Comparison of ENCODE assay signal across 16 cellular contexts in the genomic region with DNA sequence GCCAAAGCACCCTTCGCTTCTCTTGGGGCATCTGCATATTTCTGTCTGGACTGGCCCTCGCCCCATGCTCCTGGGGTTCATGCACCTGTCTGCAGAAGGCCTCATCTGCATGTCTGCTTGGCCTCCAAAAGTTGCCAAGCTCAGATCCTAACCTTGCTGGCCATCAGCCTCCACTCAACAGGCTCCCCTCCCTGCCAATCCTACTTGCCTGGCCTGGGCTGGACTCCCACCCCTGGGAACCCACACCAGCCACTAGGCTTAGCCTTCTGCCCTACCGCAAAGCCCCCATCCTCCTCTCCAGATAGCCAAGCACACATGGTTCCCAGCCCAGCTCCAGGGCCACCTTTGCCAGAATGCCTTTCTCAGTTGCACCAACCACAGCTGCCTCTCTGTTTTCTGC.
A peak's percentile ranks its signal among the peaks of the same experiment; 100 is the strongest.
DNase-seq lines count a peak whose midpoint lies in the region; ATAC-seq, FAIRE-seq and TF ChIP-seq lines count a peak whose summit lies in the region.
"Had no signal": no experiment of that assay in that cellular context is flagged by ENCODE, and none has a peak within 500 bp of the region (broad histone marks: within the 10 kb centered on the region; RNA-seq: fewer than 3 reads in every experiment).

No MANE protein-coding gene starts in this region.

- H3K9ac ChIP-seq in GM12878 (ENCODE audit: control insufficient read depth, insufficient read depth, low read length), result no peak overlapping the region

- in situ Hi-C loops in GM12878 (cut with MboI), result no loop called here

- no TSS peak for BruUV-seq in GM12878 (replicated peaks; lab: Mats Ljungman, UMichigan)

- H3K4me2 ChIP-seq in GM12878 (ENCODE audit: control insufficient read depth, insufficient read depth), result no peak overlapping the region

- no peak for TF ChIP-seq RAD21 in GM12878 (IDR thresholded peaks at IDR 0.05; ENCODE audit: insufficient read depth, low read depth, low read length)

- peaks cover 9% of the 10 kb centered on the region in 2 donors for H3K27me3 Mint-ChIP-seq in natural killer cell treated with Interleukin-12 subunit alpha and Interleukin-12 subunit beta and Interleukin-15 and Interleukin-18, amount 100 ng/mL, for 72 hours
- peaks cover 5 to 8% of the 10 kb centered on the region in 2 donors for H3K27me3 Mint-ChIP-seq in natural killer cell (ENCODE audit: low read depth in 2 of 2)

- H3K79me2 ChIP-seq in GM12878 (ENCODE audit: control insufficient read depth, insufficient read depth, low read length), result peaks cover 5% of the 10 kb centered on the region

- H3K27me3 ChIP-seq in GM12878 (replicated peaks in 1 of 2; ENCODE audit: control insufficient read depth in 2 of 2, insufficient read depth in 2 of 2, low read length in 1 of 2) (no peaks in the 10 kb centered on the region), sigmoid colon (no peaks in the 10 kb centered on the region), aorta (ENCODE audit: control insufficient read depth in 1 of 2, insufficient read depth in 2 of 2, low read length in 1 of 2) (no peaks in the 10 kb centered on the region), SJCRH30 (no peaks in the 10 kb centered on the region)

- intact Hi-C loops in natural killer cell (cut with micrococcal nuclease), result loop anchor here (5.0 kb wide), 1 partner anchor 513 kb away; no protein-coding TSS in a partner anchor
- intact Hi-C loops in GM12878 (cut with micrococcal nuclease; ENCODE audit: unreplicated experiment), result loop anchor here (5.0 to 10.0 kb wide), 3 partner anchors 251 to 531 kb away; a partner anchor contains a TSS
- intact Hi-C loops in sigmoid colon (cut with DNase I), result loop anchor here (10.0 kb wide), 1 partner anchor 69 kb away; no protein-coding TSS in a partner anchor
- intact Hi-C loops in aorta (cut with DNase I), result no loop called here

- no peak overlapping the region for H3K27ac ChIP-seq in GM12878 (ENCODE audit: control insufficient read depth, insufficient read depth)
- H3K27ac ChIP-seq in sigmoid colon, result no peak overlapping the region
- H3K27ac ChIP-seq in aorta (ENCODE audit: low read depth in 1 of 2, low read length in 2 of 2), result no peak overlapping the region
- H3K27ac ChIP-seq in SJCRH30, result no peak overlapping the region

- CTCF ChIA-PET in GM12878 (lab: Yijun Ruan, JAX), result interaction anchor here (0.8 to 4.0 kb wide), 21 partner anchors 9 to 585 kb away, joined by 3 to 56 read pairs (median 8); no protein-coding TSS in a partner anchor

- ATAC-seq in natural killer cell treated with Interleukin-12 subunit alpha and Interleukin-12 subunit beta and Interleukin-15 and Interleukin-18, amount 100 ng/mL, for 72 hours, result no peak
- ATAC-seq in natural killer cell (no peak), GM12878 (no peak), aorta (ENCODE audit: low FRiP score) (no peak), GM21576 (IDR thresholded peaks at IDR 0.05; ENCODE audit: unreplicated experiment) (no peak)

- H4K20me1 ChIP-seq in GM12878 (ENCODE audit: control insufficient read depth, insufficient read depth), result no peaks in the 10 kb centered on the region

- POLR2A ChIA-PET in GM12878 (lab: Charles Lee), result interaction anchor here (1.4 kb wide), 1 partner anchor 62 kb away, joined by 4 read pairs; no protein-coding TSS in a partner anchor

- TF ChIP-seq POLR2A in GM12878 (IDR thresholded peaks at IDR 0.05; ENCODE audit: low read depth, low read length) (peak; percentile 30; the same call in 1 of the 2 replicates), sigmoid colon (IDR thresholded peaks at IDR 0.05) (no peak)

- SMC1A ChIA-PET in GM12878 (lab: Charles Lee; ENCODE audit: uncharacterized antibody, unreplicated experiment), result interaction anchor here (0.6 to 2.3 kb wide), 10 partner anchors 31 to 517 kb away, joined by 3 to 8 read pairs (median 4); no protein-coding TSS in a partner anchor

- RAD21 ChIA-PET in GM12878 (lab: Charles Lee; ENCODE audit: unreplicated experiment), result interaction anchor here (1.1 to 3.7 kb wide), 7 partner anchors 100 to 492 kb away, joined by 3 to 37 read pairs (median 12); no protein-coding TSS in a partner anchor

- 54% methylated on average over 3 of the region's 3 CpGs for WGBS in GM12878 (ENCODE audit: insufficient coverage, insufficient replicate concordance, low lambda C conversion rate, missing lambda C conversion rate)
- WGBS in sigmoid colon, 2 donors, result 87 to 92% methylated on average over 3 of the region's 3 CpGs
- WGBS in aorta, 2 donors, result 90 to 93% methylated on average over 3 of the region's 3 CpGs

- no peaks in the 10 kb centered on the region for H3K36me3 Mint-ChIP-seq in natural killer cell treated with Interleukin-12 subunit alpha and Interleukin-12 subunit beta and Interleukin-15 and Interleukin-18, amount 100 ng/mL, for 72 hours
- no peaks in the 10 kb centered on the region for H3K36me3 Mint-ChIP-seq in natural killer cell

- FAIRE-seq in GM12878 (lab: Jason Lieb, UNC), result no peak
- FAIRE-seq: H1 had no signal

- peak; percentile 51 for DNase-seq in natural killer cell treated with Interleukin-12 subunit alpha and Interleukin-12 subunit beta and Interleukin-15 and Interleukin-18, amount 100 ng/mL, for 72 hours (ENCODE audit: low spot score)
- DNase-seq in natural killer cell, result no peak
- no peak for DNase-seq in GM12878 (ENCODE audit: low read depth, low spot score)
- peak; percentile 50 for DNase-seq in sigmoid colon
- DNase-seq in aorta, result peak; percentile 16 to 21
- DNase-seq in mesenteric fat pad (ENCODE audit: low spot score), result no peak
- DNase-seq in SJCRH30, result no peak
- DNase-seq: 8988T; AML-193; C1 segment of cervical spinal cord; Calu3; CD4-positive, alpha-beta T cell; DMS 273 treated with DMSO at 0.1 percent for 48 hours had no signal

- no peak overlapping the region for H3K27ac Mint-ChIP-seq in natural killer cell treated with Interleukin-12 subunit alpha and Interleukin-12 subunit beta and Interleukin-15 and Interleukin-18, amount 100 ng/mL, for 72 hours
- no peak overlapping the region for H3K27ac Mint-ChIP-seq in natural killer cell
- H3K27ac Mint-ChIP-seq: CD4-positive, alpha-beta T cell had no signal

- H3K4me3 Mint-ChIP-seq in natural killer cell treated with Interleukin-12 subunit alpha and Interleukin-12 subunit beta and Interleukin-15 and Interleukin-18, amount 100 ng/mL, for 72 hours, result no peak overlapping the region
- H3K4me3 Mint-ChIP-seq in natural killer cell, result no peak overlapping the region
- H3K4me3 Mint-ChIP-seq: CD4-positive, alpha-beta T cell had no signal

- peaks cover 0 to 3% of the 10 kb centered on the region in 2 donors for H3K4me1 Mint-ChIP-seq in natural killer cell treated with Interleukin-12 subunit alpha and Interleukin-12 subunit beta and Interleukin-15 and Interleukin-18, amount 100 ng/mL, for 72 hours (ENCODE audit: low read depth in 2 of 2)
- peaks cover 0 to 5% of the 10 kb centered on the region in 2 donors for H3K4me1 Mint-ChIP-seq in natural killer cell

- H3K9me3 Mint-ChIP-seq in natural killer cell treated with Interleukin-12 subunit alpha and Interleukin-12 subunit beta and Interleukin-15 and Interleukin-18, amount 100 ng/mL, for 72 hours, result no peaks in the 10 kb centered on the region
- H3K9me3 Mint-ChIP-seq in natural killer cell, result no peaks in the 10 kb centered on the region
- H3K9me3 Mint-ChIP-seq: CD4-positive, alpha-beta T cell had no signal

- TF ChIP-seq EP300 in GM12878 (IDR thresholded peaks at IDR 0.05; ENCODE audit: borderline replicate concordance in 1 of 2, control insufficient read depth in 1 of 2, low read depth in 2 of 2, low read length in 2 of 2), result no peak
- no peak for TF ChIP-seq EP300 in sigmoid colon (IDR thresholded peaks at IDR 0.05)

- no peak for TF ChIP-seq CTCF in natural killer cell (IDR thresholded peaks at IDR 0.05)
- no peak for TF ChIP-seq CTCF in GM12878 (IDR thresholded peaks at IDR 0.05 in 2 of 3, conservative IDR thresholded peaks at IDR 0.05 in 1 of 3; ENCODE audit: control insufficient read depth in 2 of 3, extremely low read depth in 1 of 3, insufficient read depth in 1 of 3, low read depth in 3 of 3, low read length in 3 of 3)
- TF ChIP-seq CTCF in sigmoid colon (IDR thresholded peaks at IDR 0.05), result no peak

- H3K4me3 ChIP-seq in GM12878 (no peak overlapping the region), sigmoid colon (no peak overlapping the region), aorta (ENCODE audit: low read length in 2 of 2) (no peak overlapping the region), SJCRH30 (no peak overlapping the region)
- H3K4me3 ChIP-seq: HAP-1 had no signal

- H3K36me3 ChIP-seq in GM12878 (ENCODE audit: control insufficient read depth in 2 of 2, insufficient read depth in 2 of 2, low read length in 1 of 2) (peaks cover 34 to 38% of the 10 kb centered on the region in 2 experiments; a peak in 3 of 4 replicates), sigmoid colon (no peaks in the 10 kb centered on the region), aorta (ENCODE audit: control insufficient read depth in 1 of 2, insufficient read depth in 2 of 2, low read length in 1 of 2) (no peaks in the 10 kb centered on the region), SJCRH30 (no peaks in the 10 kb centered on the region)
- H3K36me3 ChIP-seq: HAP-1 had no signal

- H2AFZ ChIP-seq in GM12878 (ENCODE audit: control insufficient read depth, low read depth, low read length), result no peak overlapping the region

- H3K9me3 ChIP-seq in GM12878 (replicated peaks; ENCODE audit: control insufficient read depth, insufficient read depth, low read length), result no peaks in the 10 kb centered on the region
- no peaks in the 10 kb centered on the region for H3K9me3 ChIP-seq in sigmoid colon
- H3K9me3 ChIP-seq in aorta (ENCODE audit: control insufficient read depth, low read length), result no peaks in the 10 kb centered on the region
- H3K9me3 ChIP-seq in SJCRH30 (replicated peaks), result no peaks in the 10 kb centered on the region
- H3K9me3 ChIP-seq: HAP-1 had no signal

- peaks cover 36% of the 10 kb centered on the region for H3K4me1 ChIP-seq in GM12878 (ENCODE audit: control insufficient read depth, insufficient read depth, low read length)
- H3K4me1 ChIP-seq in sigmoid colon, result no peaks in the 10 kb centered on the region
- H3K4me1 ChIP-seq in aorta (ENCODE audit: control insufficient read depth in 1 of 2, insufficient read depth in 2 of 2, low read length in 2 of 2), result no peaks in the 10 kb centered on the region
- no peaks in the 10 kb centered on the region for H3K4me1 ChIP-seq in SJCRH30
- H3K4me1 ChIP-seq: HAP-1 had no signal

TF ChIP-seq in GM12878, 131 proteins besides CTCF, POLR2A, EP300 and RAD21 (continues in another document):
- TF ChIP-seq SMARCA5 (IDR thresholded peaks at IDR 0.05) (no peak), CBFB (IDR thresholded peaks at IDR 0.05; ENCODE audit: low read depth) (no peak), RCOR1 (conservative IDR thresholded peaks at IDR 0.05; ENCODE audit: low read depth, low read length) (no peak), SPI1 (IDR thresholded peaks at IDR 0.05; ENCODE audit: borderline replicate concordance, insufficient read depth, low read depth, low read length) (no peak), SIN3A (IDR thresholded peaks at IDR 0.05; ENCODE audit: low read depth, low read length) (no peak), CBX3 (IDR thresholded peaks at IDR 0.05; ENCODE audit: borderline replicate concordance, low read depth) (no peak), ESRRA (IDR thresholded peaks at IDR 0.05; ENCODE audit: low read length) (no peak)

Comparison
In these comparisons a context has a peak if more than half of its experiments do, and no peak if none do; other contexts are left out.
1. DNase-seq: peak in natural killer cell treated with Interleukin-12 subunit alpha and Interleukin-12 subunit beta and Interleukin-15 and Interleukin-18, amount 100 ng/mL, for 72 hours (single experiment), sigmoid colon (single experiment) and aorta (2 of 2); none in natural killer cell (single experiment), GM12878 (single experiment), mesenteric fat pad (single experiment) and SJCRH30 (0 of 2).
2. intact Hi-C loops: an anchor here in natural killer cell (5.0 kb wide), GM12878 (5.0 to 10.0 kb wide) and sigmoid colon (10.0 kb wide); none called in aorta.